ENCODE assay signal across 1 cellular context in the genomic region with DNA sequence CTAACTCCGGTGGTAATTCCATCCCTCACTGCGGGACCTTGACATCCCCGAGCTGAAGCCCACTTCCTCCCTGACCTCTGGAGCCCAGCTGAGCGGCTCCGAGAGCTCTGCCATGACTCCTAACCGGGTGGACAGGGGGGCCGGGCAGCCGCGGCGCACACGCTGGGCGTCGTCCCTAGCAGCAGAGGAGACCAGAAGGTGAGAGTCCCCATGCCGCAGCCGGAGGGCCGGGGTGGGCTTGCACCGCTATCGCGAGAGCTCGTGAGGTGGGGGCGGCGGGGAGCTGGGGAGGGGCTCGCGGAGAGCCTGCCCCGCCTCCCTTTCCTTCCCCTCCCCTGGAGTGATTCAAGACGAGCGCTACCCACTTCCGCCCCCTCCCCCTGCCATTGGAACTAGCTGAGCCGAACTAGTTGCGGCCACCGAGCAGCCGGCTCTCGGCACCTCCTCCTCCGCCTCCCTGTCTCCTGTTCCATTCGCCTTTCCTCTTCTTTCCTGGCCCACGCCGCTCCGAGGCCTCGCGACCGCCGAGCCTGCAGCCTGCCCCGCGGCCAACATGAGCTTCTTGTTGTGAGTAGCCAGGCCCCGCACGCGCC.
TF ChIP-seq lines count a peak whose summit lies in the region.

Gene MOB1B (plus strand): TSS at position 386 of the 593 bp plus-strand sequence. CDS start 168 bp downstream, at position 554.

TF ChIP-seq in HEK293, 187 proteins besides CTCF, POLR2A, EP300 and RAD21 (continued from another document and continues in another):
- TF ChIP-seq, protein P1, sequence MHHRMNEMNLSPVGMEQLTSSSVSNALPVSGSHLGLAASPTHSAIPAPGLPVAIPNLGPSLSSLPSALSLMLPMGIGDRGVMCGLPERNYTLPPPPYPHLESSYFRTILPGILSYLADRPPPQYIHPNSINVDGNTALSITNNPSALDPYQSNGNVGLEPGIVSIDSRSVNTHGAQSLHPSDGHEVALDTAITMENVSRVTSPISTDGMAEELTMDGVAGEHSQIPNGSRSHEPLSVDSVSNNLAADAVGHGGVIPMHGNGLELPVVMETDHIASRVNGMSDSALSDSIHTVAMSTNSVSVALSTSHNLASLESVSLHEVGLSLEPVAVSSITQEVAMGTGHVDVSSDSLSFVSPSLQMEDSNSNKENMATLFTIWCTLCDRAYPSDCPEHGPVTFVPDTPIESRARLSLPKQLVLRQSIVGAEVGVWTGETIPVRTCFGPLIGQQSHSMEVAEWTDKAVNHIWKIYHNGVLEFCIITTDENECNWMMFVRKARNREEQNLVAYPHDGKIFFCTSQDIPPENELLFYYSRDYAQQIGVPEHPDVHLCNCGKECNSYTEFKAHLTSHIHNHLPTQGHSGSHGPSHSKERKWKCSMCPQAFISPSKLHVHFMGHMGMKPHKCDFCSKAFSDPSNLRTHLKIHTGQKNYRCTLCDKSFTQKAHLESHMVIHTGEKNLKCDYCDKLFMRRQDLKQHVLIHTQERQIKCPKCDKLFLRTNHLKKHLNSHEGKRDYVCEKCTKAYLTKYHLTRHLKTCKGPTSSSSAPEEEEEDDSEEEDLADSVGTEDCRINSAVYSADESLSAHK (tag by site-specific recombination; IDR thresholded peaks at IDR 0.05): no peak
- TF ChIP-seq, protein P2, sequence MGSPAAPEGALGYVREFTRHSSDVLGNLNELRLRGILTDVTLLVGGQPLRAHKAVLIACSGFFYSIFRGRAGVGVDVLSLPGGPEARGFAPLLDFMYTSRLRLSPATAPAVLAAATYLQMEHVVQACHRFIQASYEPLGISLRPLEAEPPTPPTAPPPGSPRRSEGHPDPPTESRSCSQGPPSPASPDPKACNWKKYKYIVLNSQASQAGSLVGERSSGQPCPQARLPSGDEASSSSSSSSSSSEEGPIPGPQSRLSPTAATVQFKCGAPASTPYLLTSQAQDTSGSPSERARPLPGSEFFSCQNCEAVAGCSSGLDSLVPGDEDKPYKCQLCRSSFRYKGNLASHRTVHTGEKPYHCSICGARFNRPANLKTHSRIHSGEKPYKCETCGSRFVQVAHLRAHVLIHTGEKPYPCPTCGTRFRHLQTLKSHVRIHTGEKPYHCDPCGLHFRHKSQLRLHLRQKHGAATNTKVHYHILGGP (tag by site-specific recombination; IDR thresholded peaks at IDR 0.05): no peak
- TF ChIP-seq IKZF3 (tag by site-specific recombination; IDR thresholded peaks at IDR 0.05): peak; percentile 22; the same call in 1 of the 2 replicates
- no peak for TF ChIP-seq ZNF843 (tag by site-specific recombination; IDR thresholded peaks at IDR 0.05)
- TF ChIP-seq ZNF776 (tag by site-specific recombination; IDR thresholded peaks at IDR 0.05; ENCODE audit: borderline replicate concordance): no peak
- no peak for TF ChIP-seq MZF1 (tag by site-specific recombination; IDR thresholded peaks at IDR 0.05; ENCODE audit: borderline replicate concordance)
- no peak for TF ChIP-seq ZNF426 (tag by site-specific recombination; IDR thresholded peaks at IDR 0.05)
- no peak for TF ChIP-seq ZNF555 (tag by site-specific recombination; conservative IDR thresholded peaks at IDR 0.05)
- TF ChIP-seq GLIS2 (tag by site-specific recombination; IDR thresholded peaks at IDR 0.05): peak; percentile 54
- no peak for TF ChIP-seq ZNF664 (tag by site-specific recombination; IDR thresholded peaks at IDR 0.05)
- TF ChIP-seq, protein P3, sequence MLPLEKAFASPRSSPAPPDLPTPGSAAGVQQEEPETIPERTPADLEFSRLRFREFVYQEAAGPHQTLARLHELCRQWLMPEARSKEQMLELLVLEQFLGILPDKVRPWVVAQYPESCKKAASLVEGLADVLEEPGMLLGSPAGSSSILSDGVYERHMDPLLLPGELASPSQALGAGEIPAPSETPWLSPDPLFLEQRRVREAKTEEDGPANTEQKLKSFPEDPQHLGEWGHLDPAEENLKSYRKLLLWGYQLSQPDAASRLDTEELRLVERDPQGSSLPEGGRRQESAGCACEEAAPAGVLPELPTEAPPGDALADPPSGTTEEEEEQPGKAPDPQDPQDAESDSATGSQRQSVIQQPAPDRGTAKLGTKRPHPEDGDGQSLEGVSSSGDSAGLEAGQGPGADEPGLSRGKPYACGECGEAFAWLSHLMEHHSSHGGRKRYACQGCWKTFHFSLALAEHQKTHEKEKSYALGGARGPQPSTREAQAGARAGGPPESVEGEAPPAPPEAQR (tag by site-specific recombination; IDR thresholded peaks at IDR 0.05): no peak
- no peak for TF ChIP-seq ZNF660 (tag by site-specific recombination; IDR thresholded peaks at IDR 0.05)
- peak; percentile 64 for TF ChIP-seq ZNF341 (tag by site-specific recombination; IDR thresholded peaks at IDR 0.05; ENCODE audit: low read depth)
- TF ChIP-seq, protein P4, sequence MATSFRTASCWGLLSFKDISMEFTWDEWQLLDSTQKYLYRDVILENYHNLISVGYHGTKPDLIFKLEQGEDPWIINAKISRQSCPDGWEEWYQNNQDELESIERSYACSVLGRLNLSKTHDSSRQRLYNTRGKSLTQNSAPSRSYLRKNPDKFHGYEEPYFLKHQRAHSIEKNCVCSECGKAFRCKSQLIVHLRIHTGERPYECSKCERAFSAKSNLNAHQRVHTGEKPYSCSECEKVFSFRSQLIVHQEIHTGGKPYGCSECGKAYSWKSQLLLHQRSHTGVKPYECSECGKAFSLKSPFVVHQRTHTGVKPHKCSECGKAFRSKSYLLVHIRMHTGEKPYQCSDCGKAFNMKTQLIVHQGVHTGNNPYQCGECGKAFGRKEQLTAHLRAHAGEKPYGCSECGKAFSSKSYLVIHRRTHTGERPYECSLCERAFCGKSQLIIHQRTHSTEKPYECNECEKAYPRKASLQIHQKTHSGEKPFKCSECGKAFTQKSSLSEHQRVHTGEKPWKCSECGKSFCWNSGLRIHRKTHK (tag by site-specific recombination; IDR thresholded peaks at IDR 0.05): no peak
- no peak for TF ChIP-seq ZFP37 (tag by site-specific recombination; IDR thresholded peaks at IDR 0.05)
- TF ChIP-seq ZNF202 (tag by site-specific recombination; IDR thresholded peaks at IDR 0.05; ENCODE audit: borderline replicate concordance): no peak
- no peak for TF ChIP-seq ZNF654 (tag by site-specific recombination; IDR thresholded peaks at IDR 0.05; ENCODE audit: low read depth)
- TF ChIP-seq ZNF19 (tag by site-specific recombination; IDR thresholded peaks at IDR 0.05; ENCODE audit: low read depth): no peak
- TF ChIP-seq KLF1 (tag by site-specific recombination; IDR thresholded peaks at IDR 0.05): no peak
- TF ChIP-seq KLF7 (tag by site-specific recombination; IDR thresholded peaks at IDR 0.05; ENCODE audit: borderline replicate concordance): no peak
- TF ChIP-seq, protein P5, sequence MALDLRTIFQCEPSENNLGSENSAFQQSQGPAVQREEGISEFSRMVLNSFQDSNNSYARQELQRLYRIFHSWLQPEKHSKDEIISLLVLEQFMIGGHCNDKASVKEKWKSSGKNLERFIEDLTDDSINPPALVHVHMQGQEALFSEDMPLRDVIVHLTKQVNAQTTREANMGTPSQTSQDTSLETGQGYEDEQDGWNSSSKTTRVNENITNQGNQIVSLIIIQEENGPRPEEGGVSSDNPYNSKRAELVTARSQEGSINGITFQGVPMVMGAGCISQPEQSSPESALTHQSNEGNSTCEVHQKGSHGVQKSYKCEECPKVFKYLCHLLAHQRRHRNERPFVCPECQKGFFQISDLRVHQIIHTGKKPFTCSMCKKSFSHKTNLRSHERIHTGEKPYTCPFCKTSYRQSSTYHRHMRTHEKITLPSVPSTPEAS (tag by site-specific recombination; IDR thresholded peaks at IDR 0.05): no peak
- no peak for TF ChIP-seq ZNF248 (tag by site-specific recombination; IDR thresholded peaks at IDR 0.05)
- no peak for TF ChIP-seq ZNF596 (tag by site-specific recombination; IDR thresholded peaks at IDR 0.05)
- no peak for TF ChIP-seq ZNF146 (tag by site-specific recombination; IDR thresholded peaks at IDR 0.05)
- TF ChIP-seq KLF8 (tag by site-specific recombination; IDR thresholded peaks at IDR 0.05): peak; percentile 74
- TF ChIP-seq ZSCAN30 (tag by site-specific recombination; IDR thresholded peaks at IDR 0.05): 0 out of 2 replicates have a peak, but pooled peaks have one; percentile 26
- TF ChIP-seq ZFP3 (tag by site-specific recombination; IDR thresholded peaks at IDR 0.05; ENCODE audit: low read depth): no peak
- no peak for TF ChIP-seq TRIM28 (IDR thresholded peaks at IDR 0.05; ENCODE audit: borderline replicate concordance, low read length)
- TF ChIP-seq ZNF266 (tag by site-specific recombination; IDR thresholded peaks at IDR 0.05; ENCODE audit: low read depth): no peak
- TF ChIP-seq ZNF155 (tag by site-specific recombination; IDR thresholded peaks at IDR 0.05): no peak
- peak; percentile 37 for TF ChIP-seq ZBTB17 (tag by site-specific recombination; IDR thresholded peaks at IDR 0.05)
- TF ChIP-seq ZNF692 (tag by site-specific recombination; IDR thresholded peaks at IDR 0.05): no peak
- no peak for TF ChIP-seq ZNF510 (tag by site-specific recombination; IDR thresholded peaks at IDR 0.05; ENCODE audit: insufficient replicate concordance)
- TF ChIP-seq ZNF529 (tag by site-specific recombination; IDR thresholded peaks at IDR 0.05; ENCODE audit: insufficient replicate concordance): no peak
- TF ChIP-seq ZNF777 (tag by site-specific recombination; IDR thresholded peaks at IDR 0.05; ENCODE audit: borderline replicate concordance): no peak
- peak; percentile 85 for TF ChIP-seq ZNF335 (tag by site-specific recombination; conservative IDR thresholded peaks at IDR 0.05)
- no peak for TF ChIP-seq ZNF24 (tag by site-specific recombination; IDR thresholded peaks at IDR 0.05)
- peak; percentile 59 for TF ChIP-seq ZFHX2 (tag by site-specific recombination; conservative IDR thresholded peaks at IDR 0.05)
- TF ChIP-seq ZFP69B (tag by site-specific recombination; IDR thresholded peaks at IDR 0.05): no peak
- TF ChIP-seq ZNF10 (tag by site-specific recombination; IDR thresholded peaks at IDR 0.05): no peak
- TF ChIP-seq ZNF747 (tag by site-specific recombination; IDR thresholded peaks at IDR 0.05): no peak
- TF ChIP-seq ZNF585B (tag by site-specific recombination; IDR thresholded peaks at IDR 0.05): no peak
- peak; percentile 66 for TF ChIP-seq GLIS1 (tag by site-specific recombination; IDR thresholded peaks at IDR 0.05)
- TF ChIP-seq ZBTB21 (tag by site-specific recombination; IDR thresholded peaks at IDR 0.05): no peak
- TF ChIP-seq ZXDB (tag by site-specific recombination; IDR thresholded peaks at IDR 0.05): peak; percentile 52
- TF ChIP-seq ZNF2 (tag by site-specific recombination; IDR thresholded peaks at IDR 0.05): 0 out of 2 replicates have a peak, but pooled peaks have one; percentile 50
- no peak for TF ChIP-seq ZNF138 (tag by site-specific recombination; IDR thresholded peaks at IDR 0.05; ENCODE audit: borderline replicate concordance)
- no peak for TF ChIP-seq ELK4 (IDR thresholded peaks at IDR 0.05; ENCODE audit: borderline replicate concordance, low read depth, low read length)
- no peak for TF ChIP-seq ZNF561 (tag by site-specific recombination; IDR thresholded peaks at IDR 0.05; ENCODE audit: borderline replicate concordance)
- TF ChIP-seq ZNF112 (tag by site-specific recombination; IDR thresholded peaks at IDR 0.05): no peak
- TF ChIP-seq ZNF768 (tag by site-specific recombination; IDR thresholded peaks at IDR 0.05): no peak
- TF ChIP-seq ZNF292 (tag by site-specific recombination; IDR thresholded peaks at IDR 0.05; ENCODE audit: borderline replicate concordance, low read depth): no peak
- no peak for TF ChIP-seq HOXC10 (CRISPR knock-in tag; IDR thresholded peaks at IDR 0.05)
- 0 out of 2 replicates have a peak, but pooled peaks have one; percentile 11 for TF ChIP-seq WT1 (tag by site-specific recombination; IDR thresholded peaks at IDR 0.05)
- TF ChIP-seq ZNF639 (tag by site-specific recombination; IDR thresholded peaks at IDR 0.05): no peak
- peak; percentile 77 for TF ChIP-seq SP3 (tag by site-specific recombination; IDR thresholded peaks at IDR 0.05)
- peak; percentile 78 for TF ChIP-seq SP2 (tag by site-specific recombination; IDR thresholded peaks at IDR 0.05)
- TF ChIP-seq ZNF23 (tag by site-specific recombination; IDR thresholded peaks at IDR 0.05; ENCODE audit: borderline replicate concordance): no peak
- TF ChIP-seq ZNF530 (tag by site-specific recombination; IDR thresholded peaks at IDR 0.05; ENCODE audit: low read depth): no peak
- TF ChIP-seq ZNF37A (tag by site-specific recombination; IDR thresholded peaks at IDR 0.05): no peak
- no peak for TF ChIP-seq ZNF785 (tag by site-specific recombination; IDR thresholded peaks at IDR 0.05)
